Comparison of ENCODE assay signal across 12 cellular contexts in the genomic region with DNA sequence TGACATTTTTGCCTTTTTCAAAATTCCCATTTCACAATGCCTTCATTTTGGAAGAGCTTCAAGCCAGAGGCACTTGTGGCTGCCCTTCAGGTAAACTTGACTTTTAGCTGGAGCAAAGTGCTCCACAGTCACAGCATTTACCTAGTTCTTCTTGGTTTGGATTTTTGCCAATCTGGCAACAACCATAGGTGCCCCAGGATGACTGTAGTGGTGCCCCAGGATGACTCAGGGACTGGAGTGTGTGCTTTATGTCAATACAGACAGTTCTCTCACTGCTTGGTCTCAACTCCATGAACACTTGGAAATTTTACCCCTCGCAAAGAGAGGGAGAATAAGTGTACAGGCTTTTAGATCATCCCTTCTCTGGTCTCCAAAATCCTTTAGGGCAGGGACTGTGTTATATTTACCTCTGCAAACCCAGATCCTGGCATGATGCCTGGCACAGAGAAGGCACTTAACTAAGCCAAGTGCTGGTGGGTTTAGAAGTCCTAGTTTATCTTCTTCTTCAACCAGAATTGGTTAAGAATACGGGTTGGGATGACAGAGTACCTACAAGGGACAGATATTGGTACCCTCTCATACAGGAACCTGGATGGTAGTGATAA. TPM values are rescaled to one million over a fixed set of nuclear protein-coding genes. Genes with fewer than 3 reads are reported as not detected.
DNase-seq lines count a peak whose midpoint lies in the region; ATAC-seq and TF ChIP-seq lines count a peak whose summit lies in the region.
"Had no signal": no experiment of that assay in that cellular context is flagged by ENCODE, and none has a peak within 500 bp of the region (broad histone marks: within the 10 kb centered on the region; RNA-seq: fewer than 3 reads in every experiment).

No MANE protein-coding gene starts in this region.

- 74 to 86% (median 85%) methylated on average over 2 of the region's 2 CpGs for WGBS in ovary, 3 donors

- no peaks in the 10 kb centered on the region for H3K36me3 ChIP-seq in lower lobe of right lung
- no peaks in the 10 kb centered on the region for H3K36me3 ChIP-seq in ovary

- intact Hi-C loops in lower lobe of right lung (cut with DNase I) (no loop called here), ovary (cut with DNase I) (no loop called here)

- DNase-seq in Daoy (ENCODE audit: low read depth) (peak; percentile 83), NCI-H1105 treated with DMSO at 0.1 percent for 48 hours (lab: John Stamatoyannopoulos, UW) (peak; percentile 39), amniotic epithelial cell (ENCODE audit: low read depth) (peak; percentile 62), lower lobe of right lung (peak; percentile 53), ovary (no peak), medulla oblongata (ENCODE audit: extremely low spot score) (no peak), cerebellum (ENCODE audit: low spot score) (no peak), NCI-H1436 (lab: John Stamatoyannopoulos, UW) (no peak)
- DNase-seq: H7, immature natural killer cell, NCI-H446 treated with DMSO at 0.1 percent for 48 hours, T-helper 9 cell had no signal

- H3K4me3 ChIP-seq in lower lobe of right lung (no peak overlapping the region), ovary (no peak overlapping the region)

- no peak for TF ChIP-seq CTCF in lower lobe of right lung (IDR thresholded peaks at IDR 0.05)
- no peak for TF ChIP-seq CTCF in ovary (IDR thresholded peaks at IDR 0.05)

- H3K9me3 ChIP-seq in lower lobe of right lung (no peaks in the 10 kb centered on the region), ovary (no peaks in the 10 kb centered on the region)

- ATAC-seq in lower lobe of right lung: peak; percentile 92 to 96

- no peak overlapping the region for H3K27ac ChIP-seq in lower lobe of right lung
- H3K27ac ChIP-seq in ovary: no peak overlapping the region

- H3K4me1 ChIP-seq in lower lobe of right lung (no peaks in the 10 kb centered on the region), ovary (ENCODE audit: insufficient read depth) (no peaks in the 10 kb centered on the region)

- no peak for TF ChIP-seq EP300 in ovary (IDR thresholded peaks at IDR 0.05)

- H3K27me3 ChIP-seq in lower lobe of right lung (ENCODE audit: low read depth) (no peaks in the 10 kb centered on the region), ovary (no peaks in the 10 kb centered on the region)

- no peak for TF ChIP-seq POLR2A in ovary (IDR thresholded peaks at IDR 0.05)

RNA-seq across cellular contexts. Expression of gene PTPN4, which starts 15.3 kb away (rescaled TPM):
- total RNA-seq in Daoy (2014; rRNA removed; shearing (Covaris generic)): 5.6 and 20.3 TPM in 2 replicates
- total RNA-seq in lower lobe of right lung (44.5 TPM), ovary (10 to 100 TPM; 22.5 to 45.7 (median 36.0) TPM), cerebellum (78.5 TPM)
- polyA plus RNA-seq in ovary: 10 to 100 TPM in 1 of 2 donors, 1 to 10 TPM in 1; 3.4 to 11.1 TPM

Comparison
In these comparisons a context has a peak if more than half of its experiments do, and no peak if none do; other contexts are left out.
1. DNase-seq: peak in Daoy (single experiment), NCI-H1105 treated with DMSO at 0.1 percent for 48 hours (single experiment), amniotic epithelial cell (single experiment) and lower lobe of right lung (single experiment); none in ovary (0 of 5), medulla oblongata (single experiment), cerebellum (single experiment) and NCI-H1436 (single experiment).